In genomic region chr17:8125947-8126305, GRCh38 we compare ENCODE assay signal across 7 cellular contexts. TPM values are rescaled to one million over a fixed set of nuclear protein-coding genes. Genes with fewer than 3 reads are reported as not detected.
A peak's percentile ranks its signal among the peaks of the same experiment; 100 is the strongest.
DNase-seq lines count a peak whose midpoint lies in the region; ATAC-seq and TF ChIP-seq lines count a peak whose summit lies in the region.

No MANE protein-coding gene starts in this region.

- no peak for TF ChIP-seq POLR2A in body of pancreas (IDR thresholded peaks at IDR 0.05)

- H3F3A ChIP-seq in MM.1S (ENCODE audit: insufficient read depth, low read length), result peaks cover 32% of the 10 kb centered on the region

- H3K27ac ChIP-seq in MM.1S (ENCODE audit: low read length) (no peak overlapping the region), body of pancreas (peak overlapping the region in 2 of 4 donors; percentile 0 to 27), left lung (peak overlapping the region; percentile 33 to 44), tibial artery (peak overlapping the region; percentile 64 to 68)

- peak overlapping the region; percentile 93 for H2AFZ ChIP-seq in MM.1S (ENCODE audit: low read length)

- peak overlapping the region; percentile 100 for H3K4me2 ChIP-seq in MM.1S (ENCODE audit: low read depth, low read length)

- WGBS in body of pancreas, 2 donors, result 2% methylated on average over 13 to 19 of the region's 19 CpGs

- DNase-seq in GM03348 (ENCODE audit: low spot score) (peak; percentile 20), MM.1S (no peak), body of pancreas (peak in 2 of 4 donors; percentile 19 to 39), left lung (peak in 1 of 2 donors; percentile 79), tibial artery (no peak), D341Med (ENCODE audit: low spot score) (no peak)

- no peak for TF ChIP-seq CTCF in MM.1S (IDR thresholded peaks at IDR 0.05; ENCODE audit: low read length)
- no peak for TF ChIP-seq CTCF in body of pancreas (IDR thresholded peaks at IDR 0.05)
- no peak for TF ChIP-seq CTCF in left lung (IDR thresholded peaks at IDR 0.05)
- no peak for TF ChIP-seq CTCF in tibial artery (IDR thresholded peaks at IDR 0.05)

- H3K4me3 ChIP-seq in MM.1S (ENCODE audit: low read length) (peak overlapping the region; percentile 84), body of pancreas (peak overlapping the region; percentile 3 to 23), left lung (peak overlapping the region; percentile 46 to 65), tibial artery (peak overlapping the region; percentile 56 to 70)

- ATAC-seq in body of pancreas (no peak), left lung (peak; percentile 1), HG03520 (IDR thresholded peaks at IDR 0.05; ENCODE audit: unreplicated experiment) (no peak)

- no peaks in the 10 kb centered on the region for H3K79me2 ChIP-seq in MM.1S (ENCODE audit: low read length)

- peak overlapping the region; percentile 37; the same call in 1 of the 2 replicates for H3K9ac ChIP-seq in MM.1S (ENCODE audit: low read length)

- no peaks in the 10 kb centered on the region for H3K9me2 ChIP-seq in MM.1S (replicated peaks; ENCODE audit: insufficient read depth, low read length)

- H3K4me1 ChIP-seq in MM.1S (ENCODE audit: low read length) (peaks cover 25% of the 10 kb centered on the region), body of pancreas (peaks cover 62% of the 10 kb centered on the region), left lung (peaks cover 31 to 68% of the 10 kb centered on the region in 2 donors), tibial artery (peaks cover 0 to 63% (median 54%) of the 10 kb centered on the region in 4 donors)

- H3K9me3 ChIP-seq in MM.1S (replicated peaks; ENCODE audit: insufficient read depth, low read length) (no peaks in the 10 kb centered on the region), body of pancreas (no peaks in the 10 kb centered on the region), left lung (no peaks in the 10 kb centered on the region), tibial artery (no peaks in the 10 kb centered on the region)

- H3K36me3 ChIP-seq in MM.1S (replicated peaks; ENCODE audit: insufficient read depth, low read length), result no peaks in the 10 kb centered on the region
- H3K36me3 ChIP-seq in body of pancreas (replicated peaks in 1 of 2; ENCODE audit: insufficient read depth in 1 of 2, low read depth in 2 of 2), result no peaks in the 10 kb centered on the region
- H3K36me3 ChIP-seq in left lung, result no peaks in the 10 kb centered on the region
- H3K36me3 ChIP-seq in tibial artery, result no peaks in the 10 kb centered on the region

- intact Hi-C loops in body of pancreas (cut with DNase I) (loop anchor here (5.0 kb wide), 1 partner anchor 51 kb away; the partner anchor contains the start of gene TMEM107), left lung (cut with DNase I) (loop anchor here in 1 of 2 donors (10.0 kb wide), 1 partner anchor 59 kb away; no protein-coding TSS in a partner anchor), tibial artery (cut with DNase I; ENCODE audit: low total_unique reads) (no loop called here)

- H4K20me1 ChIP-seq in MM.1S (ENCODE audit: insufficient read depth, low read length), result no peaks in the 10 kb centered on the region

- H3K27me3 ChIP-seq in MM.1S (replicated peaks; ENCODE audit: insufficient read depth, low read length) (peaks cover 51% of the 10 kb centered on the region), body of pancreas (peaks cover 0 to 29% of the 10 kb centered on the region in 2 donors), left lung (peaks cover 28 to 100% of the 10 kb centered on the region in 2 donors), tibial artery (peaks cover 0 to 10% of the 10 kb centered on the region in 2 donors)

RNA-seq across cellular contexts. Expression of gene HES7, which starts 2.0 kb away (rescaled TPM):
- total RNA-seq in body of pancreas (not detected), left lung (under 1 TPM in 1 of 2 donors, not detected in 1; 0.52 TPM)

RNA-seq across cellular contexts. Expression of gene ALOXE3, which starts 7.6 kb away (rescaled TPM):
- not detected for total RNA-seq in body of pancreas
- total RNA-seq in left lung, result under 1 TPM; 0.23 to 0.55 TPM

RNA-seq across cellular contexts. Expression of gene PER1, which starts 26.3 kb away (rescaled TPM):
- total RNA-seq in body of pancreas (10 to 100 TPM; 27.5 to 78.8 TPM), left lung (100 to 1,000 TPM; 101 to 111 TPM)

RNA-seq across cellular contexts. Expression of gene VAMP2, which starts 36.8 kb away (rescaled TPM):
- total RNA-seq in body of pancreas (10 to 100 TPM; 16.3 to 26.4 TPM), left lung (10 to 100 TPM; 48.3 to 48.9 TPM)

RNA-seq across cellular contexts. Expression of gene ALOX12B, which starts 38.4 kb away (rescaled TPM):
- not detected for total RNA-seq in body of pancreas
- total RNA-seq in left lung, result under 1 TPM in 1 of 2 donors, not detected in 1; 0.32 TPM

Comparison
In these comparisons a context has a peak if more than half of its experiments do, and no peak if none do; other contexts are left out.
1. H3K4me3 ChIP-seq: peak in every context shown above with its lines; median percentile 84 in MM.1S; 63 in tibial artery; 56 in left lung; 13 in body of pancreas.